ENCODE assay signal across 18 cellular contexts in genomic region chr2:233255151-233255550, GRCh38. TPM values are rescaled to one million over a fixed set of nuclear protein-coding genes. Genes with fewer than 3 reads are reported as not detected.
DNase-seq lines count a peak whose midpoint lies in the region; ATAC-seq and TF ChIP-seq lines count a peak whose summit lies in the region.
"Had no signal": no experiment of that assay in that cellular context is flagged by ENCODE, and none has a peak within 500 bp of the region (broad histone marks: within the 10 kb centered on the region; RNA-seq: fewer than 3 reads in every experiment).

No MANE protein-coding gene starts in this region.

- H3K4me3 Mint-ChIP-seq in activated T-cell treated with anti-CD3 and anti-CD28 coated beads, Interleukin-2, amount 50 U/mL, for 72 hours, result peak overlapping the region; percentile 13 to 42
- H3K4me3 Mint-ChIP-seq: endodermal cell had no signal

- CTCF ChIA-PET in PC-3 (lab: Charles Lee), result no interaction called here

- H3K9me3 Mint-ChIP-seq in activated T-cell treated with anti-CD3 and anti-CD28 coated beads, Interleukin-2, amount 50 U/mL, for 72 hours, result no peaks in the 10 kb centered on the region

- no peak for DNase-seq in activated T-cell treated with anti-CD3 and anti-CD28 coated beads, Interleukin-2, amount 50 U/mL, for 72 hours
- DNase-seq in activated T-cell treated with anti-CD3 and anti-CD28 coated beads, Interleukin-2, amount 50 U/mL, for 1 hour, result no peak
- DNase-seq in PC-3, result no peak
- peak; percentile 75 for DNase-seq in fibroblast of the aortic adventitia (ENCODE audit: low read depth)
- no peak for DNase-seq in sigmoid colon
- DNase-seq in iPS-NIHi11 (ENCODE audit: low spot score), result no peak
- DNase-seq in gastrocnemius medialis, result no peak
- DNase-seq in left lobe of liver (ENCODE audit: low spot score), result no peak
- DNase-seq: activated effector memory CD4-positive, alpha-beta T cell treated with anti-CD3 and anti-CD28 coated beads, Interleukin-2, amount 50 U/mL, for 16 hours; DND-41; endodermal cell; islet precursor cell; mammary epithelial cell; NCI-H748 treated with DMSO at 0.1 percent for 48 hours; SHP77 treated with DMSO at 0.1 percent for 48 hours; small intestine; stimulated activated CD4-positive, alpha-beta T cell treated with anti-CD3 and anti-CD28 coated beads, Interleukin-2, amount 100 ng/mL, for 48 hours had no signal

- H4K20me1 ChIP-seq in PC-3 (ENCODE audit: low read length), result peaks cover 63% of the 10 kb centered on the region

- peaks cover 20% of the 10 kb centered on the region for H3K4me1 ChIP-seq in PC-3 (ENCODE audit: insufficient read depth, low read length)
- peaks cover 0 to 40% (median 33%) of the 10 kb centered on the region in 4 donors for H3K4me1 ChIP-seq in sigmoid colon
- H3K4me1 ChIP-seq in gastrocnemius medialis, result peaks cover 15 to 26% of the 10 kb centered on the region in 2 donors

- H3K9ac ChIP-seq in PC-3 (ENCODE audit: low read length), result no peak overlapping the region

- in situ Hi-C loops in gastrocnemius medialis (cut with MboI; ENCODE audit: low sequenced_read_pairs in 4 of 4), result loop anchor here in 3 of 4 donors (5.0 to 10.0 kb wide), 4 partner anchors 400 to 650 kb away; no protein-coding TSS in a partner anchor

- no TSS peak for BruUV-seq in PC-3 (replicated peaks; lab: Mats Ljungman, UMichigan)

- peaks cover 87% of the 10 kb centered on the region for H3K79me2 ChIP-seq in PC-3 (ENCODE audit: low read length)

- H3K36me3 ChIP-seq in PC-3 (ENCODE audit: low read depth, low read length) (peaks cover 61% of the 10 kb centered on the region), sigmoid colon (peaks cover 7 to 46% (median 12%) of the 10 kb centered on the region in 4 donors), gastrocnemius medialis (peaks cover 0 to 43% of the 10 kb centered on the region in 2 donors)

- no peaks in the 10 kb centered on the region for H3K27me3 Mint-ChIP-seq in activated T-cell treated with anti-CD3 and anti-CD28 coated beads, Interleukin-2, amount 50 U/mL, for 72 hours (ENCODE audit: low read depth)
- H3K27me3 Mint-ChIP-seq: progenitor cell of endocrine pancreas had no signal

- TF ChIP-seq EP300 in sigmoid colon (IDR thresholded peaks at IDR 0.05), result peak in 2 of 4 donors; percentile 11 to 17

- POLR2A ChIA-PET in PC-3 (lab: Charles Lee; ENCODE audit: unreplicated experiment), result no interaction called here

- H3K27ac ChIP-seq in PC-3 (ENCODE audit: low read length) (no peak overlapping the region), sigmoid colon (peak overlapping the region in 3 of 4 donors; percentile 46 to 81 (median 70)), gastrocnemius medialis (no peak overlapping the region)

- ATAC-seq in activated T-cell treated with anti-CD3 and anti-CD28 coated beads, Interleukin-2, amount 50 U/mL, for 72 hours (replicated peaks in 1 of 2), result no peak
- no peak for ATAC-seq in PC-3
- no peak for ATAC-seq in gastrocnemius medialis
- no peak for ATAC-seq in left lobe of liver

- H3K4me2 ChIP-seq in PC-3 (ENCODE audit: low read length), result peak overlapping the region; percentile 29

- H3K9me2 ChIP-seq in PC-3 (replicated peaks; ENCODE audit: low read length), result no peaks in the 10 kb centered on the region

- WGBS in sigmoid colon, 2 donors, result 79% methylated on average over 11 of the region's 11 CpGs

- H3K4me3 ChIP-seq in PC-3 (ENCODE audit: low read length) (peak overlapping the region; percentile 48), fibroblast of the aortic adventitia (ENCODE audit: low read depth, low read length) (no peak overlapping the region), sigmoid colon (no peak overlapping the region), gastrocnemius medialis (no peak overlapping the region)

- no peak for TF ChIP-seq POLR2A in sigmoid colon (IDR thresholded peaks at IDR 0.05)
- no peak for TF ChIP-seq POLR2A in gastrocnemius medialis (IDR thresholded peaks at IDR 0.05)

- H3K27me3 ChIP-seq in PC-3 (ENCODE audit: low read length), result no peaks in the 10 kb centered on the region
- no peaks in the 10 kb centered on the region for H3K27me3 ChIP-seq in sigmoid colon
- no peaks in the 10 kb centered on the region for H3K27me3 ChIP-seq in gastrocnemius medialis

- H3K27ac Mint-ChIP-seq in activated T-cell treated with anti-CD3 and anti-CD28 coated beads, Interleukin-2, amount 50 U/mL, for 72 hours, result peak overlapping the region; percentile 81
- H3K27ac Mint-ChIP-seq: endodermal cell, progenitor cell of endocrine pancreas had no signal

- no peak overlapping the region for H2AFZ ChIP-seq in PC-3 (ENCODE audit: low read length)

- TF ChIP-seq CTCF in PC-3 (conservative IDR thresholded peaks at IDR 0.05; ENCODE audit: low read depth, low read length) (no peak), fibroblast of the aortic adventitia (IDR thresholded peaks at IDR 0.05; ENCODE audit: insufficient read depth, low read length) (no peak), sigmoid colon (IDR thresholded peaks at IDR 0.05) (no peak), gastrocnemius medialis (IDR thresholded peaks at IDR 0.05 in 4 of 5, conservative IDR thresholded peaks at IDR 0.05 in 1 of 5) (no peak)

- peaks cover 6 to 13% of the 10 kb centered on the region in 2 donors for H3K36me3 Mint-ChIP-seq in activated T-cell treated with anti-CD3 and anti-CD28 coated beads, Interleukin-2, amount 50 U/mL, for 72 hours (ENCODE audit: insufficient read depth in 2 of 2)

- H3F3A ChIP-seq in PC-3 (ENCODE audit: low read length, unreplicated experiment), result no peaks in the 10 kb centered on the region

- H3K9me3 ChIP-seq in PC-3 (ENCODE audit: low read length), result no peaks in the 10 kb centered on the region
- no peaks in the 10 kb centered on the region for H3K9me3 ChIP-seq in sigmoid colon
- H3K9me3 ChIP-seq in gastrocnemius medialis, result no peaks in the 10 kb centered on the region

- H3K4me1 Mint-ChIP-seq in activated T-cell treated with anti-CD3 and anti-CD28 coated beads, Interleukin-2, amount 50 U/mL, for 72 hours (ENCODE audit: low read depth), result peaks cover 60% of the 10 kb centered on the region

- intact Hi-C loops in PC-3 (cut with micrococcal nuclease) (loop anchor here (10.0 kb wide), 2 partner anchors 190 to 490 kb away; no protein-coding TSS in a partner anchor), sigmoid colon (cut with DNase I) (loop anchor here (10.0 kb wide), 1 partner anchor 100 kb away; the partner anchor contains the start of gene DGKD), gastrocnemius medialis (cut with DNase I; ENCODE audit: low total_unique reads) (loop anchor here (10.0 kb wide), 1 partner anchor 1470 kb away; the partner anchor contains the start of genes COPS7B and PDE6D)

RNA-seq across cellular contexts. Expression of gene ATG16L1, which starts 3.7 kb away (rescaled TPM):
- total RNA-seq in activated T-cell treated with anti-CD3 and anti-CD28 coated beads, Interleukin-2, amount 50 U/mL, for 72 hours, result 10 to 100 TPM; 23.6 to 26.0 TPM
- total RNA-seq in PC-3 (2014; rRNA removed) (126 and 173 TPM in 2 replicates), fibroblast of the aortic adventitia (ENCODE audit: low replicate concordance) (28.6 and 53.1 TPM in 2 replicates), sigmoid colon (10 to 100 TPM; 19.6 to 37.3 (median 32.4) TPM), gastrocnemius medialis (10 to 100 TPM; 20.8 to 36.1 (median 35.9) TPM), left lobe of liver (19.2 TPM)
- polyA plus RNA-seq in sigmoid colon, result 10 to 100 TPM; 16.2 to 19.2 (median 18.2) TPM

RNA-seq across cellular contexts. Expression of gene SAG, which starts 52.5 kb away (rescaled TPM):
- under 1 TPM; 0.02 TPM for total RNA-seq in activated T-cell treated with anti-CD3 and anti-CD28 coated beads, Interleukin-2, amount 50 U/mL, for 72 hours
- total RNA-seq in PC-3 (2014; rRNA removed) (0.17 TPM in 1 of 2 replicates, not detected in the other), fibroblast of the aortic adventitia (ENCODE audit: low replicate concordance) (not detected in 2 replicates), sigmoid colon (not detected), gastrocnemius medialis (under 1 TPM in 1 of 4 donors, not detected in 3; 0.10 TPM), left lobe of liver (not detected)
- polyA plus RNA-seq in sigmoid colon, result not detected
- total RNA-seq: endodermal cell, mammary epithelial cell, progenitor cell of endocrine pancreas had no signal
- polyA plus RNA-seq: mammary epithelial cell, small intestine had no signal

Comparison
In these comparisons a context has a peak if more than half of its experiments do, and no peak if none do; other contexts are left out.
1. H3K27ac ChIP-seq: peak in sigmoid colon (3 of 4); none in PC-3 (single experiment) and gastrocnemius medialis (0 of 4).